In the genomic region with DNA sequence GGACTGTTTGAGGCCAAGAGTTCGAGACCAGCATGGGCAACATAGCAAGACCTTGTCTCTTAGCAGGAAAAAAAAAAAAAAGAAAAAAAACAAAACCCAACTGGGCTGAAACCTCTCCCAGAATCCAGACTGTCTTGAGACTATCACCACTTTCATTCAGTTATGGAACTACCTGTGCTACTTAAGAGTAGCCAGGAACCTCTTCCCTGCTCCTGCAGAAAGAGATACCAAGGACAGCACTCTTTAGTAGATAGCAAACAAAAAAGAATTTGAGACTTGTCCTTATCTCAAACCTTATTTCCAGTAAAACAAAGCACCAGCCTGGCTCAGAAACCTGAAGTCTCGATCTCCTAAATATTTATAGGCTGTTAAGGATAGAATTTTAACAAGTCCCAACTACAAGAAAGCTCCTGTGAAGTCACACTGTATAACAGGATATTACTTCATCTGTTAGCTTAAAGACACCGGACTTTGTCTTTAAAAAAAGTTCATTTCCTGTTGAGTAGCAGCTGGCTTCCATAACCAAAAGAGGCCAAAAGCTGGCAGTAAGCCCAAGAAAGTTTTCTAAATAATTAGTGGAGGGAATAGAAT, we compare ENCODE assay signal across 9 cellular contexts. TPM values are rescaled to one million over a fixed set of nuclear protein-coding genes. Genes with fewer than 3 reads are reported as not detected.
DNase-seq lines count a peak whose midpoint lies in the region; ATAC-seq, FAIRE-seq and TF ChIP-seq lines count a peak whose summit lies in the region.
"Had no signal": no experiment of that assay in that cellular context is flagged by ENCODE, and none has a peak within 500 bp of the region (broad histone marks: within the 10 kb centered on the region; RNA-seq: fewer than 3 reads in every experiment).

No MANE protein-coding gene starts in this region.

- intact Hi-C loops in PC-9 (cut with micrococcal nuclease; ENCODE audit: unreplicated experiment) = no loop called here

- no peak overlapping the region for H2AFZ ChIP-seq in PC-9

- BruUV-seq in PC-9 (replicated peaks; lab: Mats Ljungman, UMichigan) = no TSS peak

- H3K27ac ChIP-seq in PC-9 (peak overlapping the region; percentile 71), epithelial cell of prostate (peak overlapping the region; percentile 63), small intestine (ENCODE audit: low read depth in 1 of 2, low read length in 1 of 2) (peak overlapping the region; percentile 62 to 91)

- WGBS in small intestine, 3 donors = 26 to 36% (median 29%) methylated on average over 3 of the region's 3 CpGs

- no peaks in the 10 kb centered on the region; the same call in none of the 2 replicates for H4K20me1 ChIP-seq in PC-9 (ENCODE audit: insufficient read depth)

- H3K9me2 ChIP-seq in PC-9 (ENCODE audit: insufficient read depth) = no peaks in the 10 kb centered on the region

- H3K4me2 ChIP-seq in PC-9 = peak overlapping the region; percentile 93

- H3K4me3 ChIP-seq in PC-9 (peak overlapping the region; percentile 16; the same call in 1 of the 2 replicates), small intestine (ENCODE audit: low read depth in 1 of 2, low read length in 2 of 2) (no peak overlapping the region)

- no peak for ATAC-seq in GM18873 (IDR thresholded peaks at IDR 0.05; ENCODE audit: low FRiP score, unreplicated experiment)

- no peak for FAIRE-seq in small intestine (lab: Jason Lieb, UNC)

- DNase-seq in NCI-H510A treated with DMSO at 0.1 percent for 48 hours (lab: John Stamatoyannopoulos, UW) (peak; percentile 41), NCI-H510A (lab: John Stamatoyannopoulos, UW) (no peak), PC-9 (no peak), epithelial cell of prostate (ENCODE audit: low read depth, low spot score) (no peak), small intestine (peak; percentile 66), GM20000 (ENCODE audit: low spot score) (no peak)
- DNase-seq in activated effector memory CD4-positive, alpha-beta T cell treated with Interleukin-2 at 50 U/mL for 16 hours = no peak
- DNase-seq: effector CD8-positive, alpha-beta T cell had no signal

- no peaks in the 10 kb centered on the region for H3K27me3 ChIP-seq in PC-9 (ENCODE audit: insufficient read depth, low read depth)
- no peaks in the 10 kb centered on the region for H3K27me3 ChIP-seq in small intestine (ENCODE audit: control insufficient read depth in 2 of 2, insufficient read depth in 2 of 2, low read length in 2 of 2)

- TF ChIP-seq CTCF in PC-9 (conservative IDR thresholded peaks at IDR 0.05) (no peak), GM20000 (IDR thresholded peaks at IDR 0.05; ENCODE audit: extremely low read depth, missing control alignments) (no peak)

- POLR2A ChIA-PET in PC-9 (lab: Charles Lee; ENCODE audit: unreplicated experiment) = interaction anchor here (0.5 to 0.6 kb wide), 3 partner anchors 9 to 163 kb away, joined by 3 to 4 read pairs (median 3); no protein-coding TSS in a partner anchor

- H3K9me3 ChIP-seq in PC-9 (ENCODE audit: insufficient read depth, low read depth) = no peaks in the 10 kb centered on the region
- no peaks in the 10 kb centered on the region for H3K9me3 ChIP-seq in small intestine (ENCODE audit: control insufficient read depth, low read depth)

- peaks cover 42% of the 10 kb centered on the region for H3F3A ChIP-seq in PC-9 (ENCODE audit: insufficient read depth, low read depth)

- H3K36me3 ChIP-seq in PC-9 (ENCODE audit: low read depth) = peaks cover 25% of the 10 kb centered on the region
- H3K36me3 ChIP-seq in small intestine (ENCODE audit: control insufficient read depth in 2 of 2, insufficient read depth in 2 of 2, low read length in 2 of 2) = peaks cover 4 to 9% of the 10 kb centered on the region in 2 donors

- H3K79me2 ChIP-seq in PC-9 (ENCODE audit: low read depth) = peaks cover 99% of the 10 kb centered on the region

- peaks cover 63% of the 10 kb centered on the region for H3K4me1 ChIP-seq in PC-9 (replicated peaks; ENCODE audit: insufficient read depth)
- peaks cover 10 to 20% of the 10 kb centered on the region in 2 donors for H3K4me1 ChIP-seq in small intestine (ENCODE audit: control insufficient read depth in 2 of 2, insufficient read depth in 1 of 2, low read depth in 1 of 2, low read length in 1 of 2)

- CTCF ChIA-PET in PC-9 (lab: Charles Lee) = no interaction called here

RNA-seq across cellular contexts. Expression of a gene that starts 5.1 kb away (rescaled TPM):
- 29.3 and 34.0 TPM in 2 replicates for total RNA-seq in PC-9 (2021)
- 10 to 100 TPM; 14.2 to 50.3 (median 49.7) TPM for polyA plus RNA-seq in small intestine

Comparison
In these comparisons a context has a peak if more than half of its experiments do, and no peak if none do; other contexts are left out.
1. DNase-seq: peak in NCI-H510A treated with DMSO at 0.1 percent for 48 hours (single experiment) and small intestine (single experiment); none in NCI-H510A (single experiment), PC-9 (0 of 2), epithelial cell of prostate (single experiment), GM20000 (single experiment) and activated effector memory CD4-positive, alpha-beta T cell treated with Interleukin-2 at 50 U/mL for 16 hours (single experiment).
2. Peak in every context shown above with its lines, with median percentiles within 50 percentile points of each other: H3K27ac ChIP-seq.